ENCODE assay signal across 37 cellular contexts in genomic region chrX:5278908-5279307, GRCh38.
"Had no signal": no experiment of that assay in that cellular context is flagged by ENCODE, and none has a peak within 500 bp of the region (broad histone marks: within the 10 kb centered on the region; RNA-seq: fewer than 3 reads in every experiment).

No MANE protein-coding gene starts in this region.

- H3K27ac ChIP-seq: ascending aorta, body of pancreas, brain microvascular endothelial cell, breast epithelium, VCaP had no signal

- FAIRE-seq: TTC549 had no signal

- H3K9me3 Mint-ChIP-seq: activated CD4-positive, alpha-beta T cell treated with anti-CD3 and anti-CD28 coated beads, Interleukin-2, amount 10 ng/mL, durations not matched to agents 24 days and 14 days; activated T-helper 17 cell treated with anti-CD3 and anti-CD28 coated beads, Interleukin-2, amount 50 U/mL, for 72 hours had no signal

- H3K9me3 ChIP-seq: ascending aorta, body of pancreas had no signal

- H3K36me3 ChIP-seq: ascending aorta, brain microvascular endothelial cell, breast epithelium had no signal

- H3K4me3 ChIP-seq: ascending aorta, body of pancreas, breast epithelium had no signal

- H3K4me1 ChIP-seq: ascending aorta, body of pancreas, breast epithelium had no signal

- H3K4me1 Mint-ChIP-seq: activated B cell treated with CpG ODN at 0.5 μM for 24 hours; activated CD4-positive, alpha-beta T cell treated with anti-CD3 and anti-CD28 coated beads, Interleukin-2, amount 10 ng/mL, durations not matched to agents 24 days and 14 days; activated naive CD4-positive, alpha-beta T cell treated with anti-CD3 and anti-CD28 coated beads, Interleukin-2, amount 10 ng/mL, durations not matched to agents 7 days and 5 days; activated naive CD4-positive, alpha-beta T cell treated with anti-CD3 and anti-CD28 coated beads, Interleukin-2, amount 50 U/mL, for 24 hours; activated naive CD8-positive, alpha-beta T cell treated with anti-CD3 and anti-CD28 coated beads, Interleukin-2, amount 10 ng/mL, durations not matched to agents 7 days and 5 days; activated naive CD8-positive, alpha-beta T cell treated with anti-CD3 and anti-CD28 coated beads, Interleukin-2, amount 50 U/mL, for 24 hours; activated T-helper 17 cell treated with anti-CD3 and anti-CD28 coated beads, Interleukin-2, amount 50 U/mL, for 72 hours had no signal

- DNase-seq: activated B cell treated with CpG ODN at 0.5 μM for 24 hours; activated CD4-positive, alpha-beta memory T cell treated with anti-CD3 and anti-CD28 coated beads for 36 hours; activated CD4-positive, alpha-beta T cell treated with anti-CD3 and anti-CD28 coated beads for 4 hours; activated CD4-positive, alpha-beta T cell treated with anti-CD3 and anti-CD28 coated beads, Interleukin-2, amount 10 ng/mL, durations not matched to agents 24 days and 14 days; activated CD4-positive, alpha-beta T cell treated with anti-CD3 and anti-CD28 coated beads, Interleukin-2, amount 50 U/mL, for 1 hour; activated CD4-positive, alpha-beta T cell treated with anti-CD3 and anti-CD28 coated beads, Interleukin-2, amount 50 U/mL, for 4 hours; activated CD4-positive, CD25-positive, alpha-beta regulatory T cell treated with anti-CD3 and anti-CD28 coated beads, Interleukin-2, amount 50 U/mL, for 72 hours; activated CD8-positive, alpha-beta memory T cell treated with anti-CD3 and anti-CD28 coated beads, Interleukin-2, amount 50 U/mL, for 4 hours; activated CD8-positive, alpha-beta T cell treated with anti-CD3 and anti-CD28 coated beads for 36 hours; activated effector memory CD4-positive, alpha-beta T cell treated with anti-CD3 and anti-CD28 coated beads, Interleukin-2, amount 50 U/mL, for 16 hours; activated gamma-delta T cell treated with Interleukin-2 at 50 U/mL for 16 hours; activated naive CD4-positive, alpha-beta T cell treated with anti-CD3 and anti-CD28 coated beads, Interleukin-2, amount 10 ng/mL, durations not matched to agents 7 days and 5 days; activated naive CD4-positive, alpha-beta T cell treated with Interleukin-2 at 50 U/mL for 16 hours; activated naive CD8-positive, alpha-beta T cell treated with anti-CD3 and anti-CD28 coated beads, Interleukin-2, amount 10 ng/mL, durations not matched to agents 7 days and 5 days; activated naive CD8-positive, alpha-beta T cell treated with anti-CD3 and anti-CD28 coated beads, Interleukin-2, amount 50 U/mL, for 24 hours; activated T-cell treated with anti-CD3 and anti-CD28 coated beads for 4 hours; activated T-cell treated with anti-CD3 and anti-CD28 coated beads, Interleukin-2, amount 50 U/mL, for 1 hour; activated T-cell treated with anti-CD3 and anti-CD28 coated beads, Interleukin-2, amount 50 U/mL, for 4 hours; activated T-cell treated with anti-CD3 and anti-CD28 coated beads, Interleukin-2, amount 50 U/mL, for 72 hours; amygdala; anterior cingulate cortex; body of pancreas; brain microvascular endothelial cell; central memory CD4-positive, alpha-beta T cell; T-helper 1 cell; T-helper 2 cell; T-helper 9 cell had no signal

- H3K36me3 Mint-ChIP-seq: activated CD4-positive, alpha-beta memory T cell treated with anti-CD3 and anti-CD28 coated beads for 36 hours; activated naive CD4-positive, alpha-beta T cell treated with anti-CD3 and anti-CD28 coated beads, Interleukin-2, amount 10 ng/mL, durations not matched to agents 7 days and 5 days; activated naive CD4-positive, alpha-beta T cell treated with anti-CD3 and anti-CD28 coated beads, Interleukin-2, amount 50 U/mL, for 24 hours; activated naive CD8-positive, alpha-beta T cell; activated naive CD8-positive, alpha-beta T cell treated with anti-CD3 and anti-CD28 coated beads, Interleukin-2, amount 10 ng/mL, durations not matched to agents 7 days and 5 days had no signal

- H3K27ac Mint-ChIP-seq: activated B cell treated with CpG ODN at 0.5 μM for 24 hours; activated CD4-positive, alpha-beta memory T cell treated with anti-CD3 and anti-CD28 coated beads for 36 hours; activated CD4-positive, alpha-beta T cell treated with anti-CD3 and anti-CD28 coated beads, Interleukin-2, amount 10 ng/mL, durations not matched to agents 24 days and 14 days; activated CD8-positive, alpha-beta T cell treated with anti-CD3 and anti-CD28 coated beads for 36 hours; activated naive CD4-positive, alpha-beta T cell treated with anti-CD3 and anti-CD28 coated beads, Interleukin-2, amount 10 ng/mL, durations not matched to agents 7 days and 5 days; activated naive CD4-positive, alpha-beta T cell treated with anti-CD3 and anti-CD28 coated beads, Interleukin-2, amount 50 U/mL, for 24 hours; activated naive CD8-positive, alpha-beta T cell; activated naive CD8-positive, alpha-beta T cell treated with anti-CD3 and anti-CD28 coated beads, Interleukin-2, amount 10 ng/mL, durations not matched to agents 7 days and 5 days; activated naive CD8-positive, alpha-beta T cell treated with anti-CD3 and anti-CD28 coated beads, Interleukin-2, amount 50 U/mL, for 24 hours; activated T-cell treated with anti-CD3 and anti-CD28 coated beads, Interleukin-2, amount 50 U/mL, for 72 hours; activated T-helper 1 cell treated with anti-CD3 and anti-CD28 coated beads, Interleukin-12 subunit alpha, Interleukin-12 subunit beta, Interleukin-2, Interleukin-4 antibody, amounts not matched to agents 30 ng/mL and 10 ng/mL and 1 ng/mL, durations not matched to agents 14 hours and 24 hours and 36 hours; activated T-helper 17 cell treated with anti-CD3 and anti-CD28 coated beads, Interleukin-2, amount 50 U/mL, for 72 hours; T-helper 1 cell treated with Interleukin-12 subunit alpha and Interleukin-12 subunit beta and Interleukin-4 antibody, amounts not matched to agents 30 μg/mL and 1 μg/mL, for 36 hours; T-helper 2 cell treated with Interferon-gamma antibody and Interleukin-4, amounts not matched to agents 5 μg/mL and 100 μg/mL, for 36 hours had no signal

- H3K27me3 Mint-ChIP-seq: activated B cell treated with CpG ODN at 0.5 μM for 24 hours; activated CD4-positive, alpha-beta memory T cell treated with anti-CD3 and anti-CD28 coated beads for 36 hours; activated CD4-positive, alpha-beta T cell treated with anti-CD3 and anti-CD28 coated beads, Interleukin-2, amount 10 ng/mL, durations not matched to agents 24 days and 14 days; activated CD8-positive, alpha-beta T cell treated with anti-CD3 and anti-CD28 coated beads for 36 hours; activated naive CD4-positive, alpha-beta T cell treated with anti-CD3 and anti-CD28 coated beads, Interleukin-2, amount 10 ng/mL, durations not matched to agents 7 days and 5 days; activated naive CD4-positive, alpha-beta T cell treated with anti-CD3 and anti-CD28 coated beads, Interleukin-2, amount 50 U/mL, for 24 hours; activated naive CD8-positive, alpha-beta T cell; activated naive CD8-positive, alpha-beta T cell treated with anti-CD3 and anti-CD28 coated beads, Interleukin-2, amount 10 ng/mL, durations not matched to agents 7 days and 5 days; activated naive CD8-positive, alpha-beta T cell treated with anti-CD3 and anti-CD28 coated beads, Interleukin-2, amount 50 U/mL, for 24 hours; activated T-helper 17 cell treated with anti-CD3 and anti-CD28 coated beads, Interleukin-2, amount 50 U/mL, for 72 hours had no signal

- H3K4me3 Mint-ChIP-seq: activated B cell treated with CpG ODN at 0.5 μM for 24 hours; activated CD4-positive, alpha-beta memory T cell treated with anti-CD3 and anti-CD28 coated beads for 36 hours; activated CD4-positive, alpha-beta T cell treated with anti-CD3 and anti-CD28 coated beads, Interleukin-2, amount 10 ng/mL, durations not matched to agents 24 days and 14 days; activated CD8-positive, alpha-beta T cell treated with anti-CD3 and anti-CD28 coated beads for 36 hours; activated naive CD4-positive, alpha-beta T cell treated with anti-CD3 and anti-CD28 coated beads, Interleukin-2, amount 10 ng/mL, durations not matched to agents 7 days and 5 days; activated naive CD4-positive, alpha-beta T cell treated with anti-CD3 and anti-CD28 coated beads, Interleukin-2, amount 50 U/mL, for 24 hours; activated naive CD8-positive, alpha-beta T cell; activated naive CD8-positive, alpha-beta T cell treated with anti-CD3 and anti-CD28 coated beads, Interleukin-2, amount 10 ng/mL, durations not matched to agents 7 days and 5 days; activated naive CD8-positive, alpha-beta T cell treated with anti-CD3 and anti-CD28 coated beads, Interleukin-2, amount 50 U/mL, for 24 hours; activated T-cell treated with anti-CD3 and anti-CD28 coated beads, Interleukin-2, amount 50 U/mL, for 4 hours; activated T-cell treated with anti-CD3 and anti-CD28 coated beads, Interleukin-2, amount 50 U/mL, for 72 hours; activated T-helper 1 cell treated with anti-CD3 and anti-CD28 coated beads, Interleukin-12 subunit alpha, Interleukin-12 subunit beta, Interleukin-2, Interleukin-4 antibody, amounts not matched to agents 30 ng/mL and 10 ng/mL and 1 ng/mL, durations not matched to agents 14 hours and 24 hours and 36 hours; activated T-helper 17 cell treated with anti-CD3 and anti-CD28 coated beads, Interleukin-2, amount 50 U/mL, for 72 hours; T-helper 1 cell treated with Interleukin-12 subunit alpha and Interleukin-12 subunit beta and Interleukin-4 antibody, amounts not matched to agents 30 μg/mL and 1 μg/mL, for 36 hours; T-helper 2 cell treated with Interferon-gamma antibody and Interleukin-4, amounts not matched to agents 5 μg/mL and 100 μg/mL, for 36 hours had no signal

- H3K27me3 ChIP-seq: ascending aorta, body of pancreas, brain microvascular endothelial cell, breast epithelium had no signal

- ATAC-seq: activated CD8-positive, alpha-beta T cell treated with anti-CD3 and anti-CD28 coated beads for 36 hours; activated naive CD8-positive, alpha-beta T cell treated with anti-CD3 and anti-CD28 coated beads, Interleukin-2, amount 50 U/mL, for 24 hours; activated T-cell treated with anti-CD3 and anti-CD28 coated beads, Interleukin-2, amount 50 U/mL, for 4 hours; activated T-cell treated with anti-CD3 and anti-CD28 coated beads, Interleukin-2, amount 50 U/mL, for 72 hours; activated T-helper 17 cell treated with anti-CD3 and anti-CD28 coated beads, Interleukin-2, amount 50 U/mL, for 72 hours; body of pancreas had no signal
